In the genomic region with DNA sequence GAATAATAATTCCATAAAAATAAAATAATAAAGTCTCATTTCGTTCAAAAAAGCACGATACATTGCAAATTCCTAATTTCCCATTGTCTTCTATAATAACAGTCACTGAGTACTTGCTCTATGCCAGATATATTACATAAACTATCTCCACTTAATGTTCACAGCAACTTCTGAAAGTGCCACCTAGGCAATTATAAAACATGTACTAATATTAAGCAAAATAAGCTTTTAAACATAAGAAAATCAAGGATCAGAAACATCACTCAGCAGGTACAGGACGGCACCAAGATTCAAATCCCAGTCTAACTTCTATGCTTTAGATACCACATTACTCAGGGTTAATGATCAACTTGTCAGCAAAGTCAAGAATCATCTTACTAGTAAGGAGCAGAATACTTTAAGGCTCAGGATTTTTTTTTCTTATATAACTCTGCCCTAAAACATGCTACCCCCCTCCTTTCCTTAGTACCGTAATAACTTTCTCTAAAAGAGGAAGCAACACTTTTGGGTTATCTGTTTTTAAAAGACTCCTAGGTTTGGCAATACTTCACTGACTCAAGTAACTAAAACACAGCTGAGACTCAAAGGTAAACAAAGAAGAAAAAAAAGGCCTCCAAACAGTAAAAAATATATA, we compare ENCODE assay signal across 11 cellular contexts. TPM values are rescaled to one million over a fixed set of nuclear protein-coding genes. Genes with fewer than 3 reads are reported as not detected.
DNase-seq lines count a peak whose midpoint lies in the region; ATAC-seq and TF ChIP-seq lines count a peak whose summit lies in the region.
"Had no signal": no experiment of that assay in that cellular context is flagged by ENCODE, and none has a peak within 500 bp of the region (broad histone marks: within the 10 kb centered on the region; RNA-seq: fewer than 3 reads in every experiment).

No MANE protein-coding gene starts in this region.

- POLR2A ChIA-PET in activated CD4-positive, alpha-beta memory T cell treated with anti-CD3 and anti-CD28 coated beads, Interleukin-2, amount 10 ng/mL, durations not matched to agents 7 days and 5 days (lab: Charles Lee), result interaction anchor here (0.6 kb wide), 1 partner anchor 155 kb away, joined by 4 read pairs; no protein-coding TSS in a partner anchor

- peaks cover 9% of the 10 kb centered on the region for H3K27me3 Mint-ChIP-seq in activated CD4-positive, alpha-beta memory T cell treated with anti-CD3 and anti-CD28 coated beads, Interleukin-2, amount 10 ng/mL, durations not matched to agents 7 days and 5 days
- H3K27me3 Mint-ChIP-seq: brain had no signal

- no peaks in the 10 kb centered on the region for H3K36me3 Mint-ChIP-seq in activated CD4-positive, alpha-beta memory T cell treated with anti-CD3 and anti-CD28 coated beads, Interleukin-2, amount 10 ng/mL, durations not matched to agents 7 days and 5 days (ENCODE audit: low read depth)

- H3K4me1 Mint-ChIP-seq in activated CD4-positive, alpha-beta memory T cell treated with anti-CD3 and anti-CD28 coated beads, Interleukin-2, amount 10 ng/mL, durations not matched to agents 7 days and 5 days, result no peaks in the 10 kb centered on the region

- DNase-seq in DMS53 treated with DMSO at 0.1 percent for 48 hours (lab: John Stamatoyannopoulos, UW; ENCODE audit: unreplicated experiment) (peak; percentile 14), fibroblast of pulmonary artery (ENCODE audit: low read depth) (peak; percentile 34), NCI-H2029 treated with DMSO at 0.1 percent for 48 hours (lab: John Stamatoyannopoulos, UW) (no peak), NCI-H82 (lab: John Stamatoyannopoulos, UW) (no peak), T-helper 9 cell (no peak)
- no peak for DNase-seq in activated CD4-positive, alpha-beta memory T cell treated with anti-CD3 and anti-CD28 coated beads, Interleukin-2, amount 10 ng/mL, durations not matched to agents 7 days and 5 days
- DNase-seq: C1 segment of cervical spinal cord had no signal

- CTCF ChIA-PET in activated CD4-positive, alpha-beta memory T cell treated with anti-CD3 and anti-CD28 coated beads, Interleukin-2, amount 10 ng/mL, durations not matched to agents 7 days and 5 days (lab: Charles Lee), result no interaction called here

- H3K27ac Mint-ChIP-seq in activated CD4-positive, alpha-beta memory T cell treated with anti-CD3 and anti-CD28 coated beads, Interleukin-2, amount 10 ng/mL, durations not matched to agents 7 days and 5 days, result no peak overlapping the region
- H3K27ac Mint-ChIP-seq: brain; T-helper 1 cell treated with Interleukin-12 subunit alpha and Interleukin-12 subunit beta and Interleukin-4 antibody, amounts not matched to agents 30 μg/mL and 1 μg/mL, for 36 hours had no signal

- H3K9me3 Mint-ChIP-seq in activated CD4-positive, alpha-beta memory T cell treated with anti-CD3 and anti-CD28 coated beads, Interleukin-2, amount 10 ng/mL, durations not matched to agents 7 days and 5 days, result no peaks in the 10 kb centered on the region
- H3K9me3 Mint-ChIP-seq: T-helper 1 cell treated with Interleukin-12 subunit alpha and Interleukin-12 subunit beta and Interleukin-4 antibody, amounts not matched to agents 30 μg/mL and 1 μg/mL, for 36 hours had no signal

- H3K4me3 Mint-ChIP-seq in activated CD4-positive, alpha-beta memory T cell treated with anti-CD3 and anti-CD28 coated beads, Interleukin-2, amount 10 ng/mL, durations not matched to agents 7 days and 5 days, result no peak overlapping the region
- H3K4me3 Mint-ChIP-seq: brain; T-helper 1 cell treated with Interleukin-12 subunit alpha and Interleukin-12 subunit beta and Interleukin-4 antibody, amounts not matched to agents 30 μg/mL and 1 μg/mL, for 36 hours had no signal

- H3K4me3 ChIP-seq in fibroblast of pulmonary artery (replicated peaks; ENCODE audit: low read depth, low read length), result no peak overlapping the region

- TF ChIP-seq CTCF in fibroblast of pulmonary artery (IDR thresholded peaks at IDR 0.05; ENCODE audit: low read length, missing control alignments), result no peak

- ATAC-seq in GM21447 (IDR thresholded peaks at IDR 0.05; ENCODE audit: unreplicated experiment) (peak; percentile 86), HG03460 (IDR thresholded peaks at IDR 0.05; ENCODE audit: unreplicated experiment) (peak; percentile 82)

RNA-seq across cellular contexts. Expression of gene USP6NL, which starts 51.3 kb away (rescaled TPM):
- total RNA-seq in activated CD4-positive, alpha-beta memory T cell treated with anti-CD3 and anti-CD28 coated beads, Interleukin-2, amount 10 ng/mL, durations not matched to agents 7 days and 5 days, result under 1 TPM; 0.80 to 0.83 TPM

Comparison
In these comparisons a context has a peak if more than half of its experiments do, and no peak if none do; other contexts are left out.
1. DNase-seq: peak in DMS53 treated with DMSO at 0.1 percent for 48 hours (single experiment) and fibroblast of pulmonary artery (single experiment); none in NCI-H2029 treated with DMSO at 0.1 percent for 48 hours (single experiment), activated CD4-positive, alpha-beta memory T cell treated with anti-CD3 and anti-CD28 coated beads, Interleukin-2, amount 10 ng/mL, durations not matched to agents 7 days and 5 days (single experiment), NCI-H82 (single experiment) and T-helper 9 cell (single experiment).